In genomic region chr11:1221848-1222311, GRCh38 we compare ENCODE assay signal across 19 cellular contexts. TPM values are rescaled to one million over a fixed set of nuclear protein-coding genes. Genes with fewer than 3 reads are reported as not detected.
DNase-seq lines count a peak whose midpoint lies in the region; ATAC-seq and TF ChIP-seq lines count a peak whose summit lies in the region.
"Had no signal": no experiment of that assay in that cellular context is flagged by ENCODE, and none has a peak within 500 bp of the region (broad histone marks: within the 10 kb centered on the region; RNA-seq: fewer than 3 reads in every experiment).

No MANE protein-coding gene starts in this region.

- TF ChIP-seq CTCF in 22Rv1 (IDR thresholded peaks at IDR 0.05), result peak; percentile 43
- no peak for TF ChIP-seq CTCF in nephron progenitor cell (IDR thresholded peaks at IDR 0.05)

- no peaks in the 10 kb centered on the region for H3K36me3 ChIP-seq in H7 (replicated peaks; ENCODE audit: control insufficient read depth, insufficient read depth, low read length)
- H3K36me3 ChIP-seq: vagina had no signal

- no peaks in the 10 kb centered on the region for H3K27me3 ChIP-seq in H7 (ENCODE audit: control insufficient read depth, insufficient read depth, low read length)
- H3K27me3 ChIP-seq: vagina had no signal

- intact Hi-C loops in left cardiac atrium (cut with DNase I), result no loop called here

- peaks cover 16% of the 10 kb centered on the region for H3K4me1 Mint-ChIP-seq in nephron progenitor cell

- DNase-seq in H7 (peak; percentile 61), left cardiac atrium (peak; percentile 7), nephron progenitor cell (peak; percentile 2), GM19238 (ENCODE audit: insufficient read length, low spot score) (no peak), amygdala (lab: John Stamatoyannopoulos, UW) (no peak), NCI-H187 treated with DMSO at 0.1 percent for 48 hours (lab: John Stamatoyannopoulos, UW) (no peak), GF-D8 (lab: John Stamatoyannopoulos, UW) (no peak)
- DNase-seq: activated CD8-positive, alpha-beta T cell treated with anti-CD3 and anti-CD28 coated beads, Interleukin-2, amount 10 ng/mL, durations not matched to agents 7 days and 5 days; activated gamma-delta T cell treated with Interleukin-2 at 50 U/mL for 16 hours; DMS153; GOT3; NCI-H1092; NCI-H1930; NCI-H2227 treated with DMSO at 0.1 percent for 48 hours; NCI-H748 treated with DMSO at 0.1 percent for 48 hours; T1000 had no signal

- peaks cover 14% of the 10 kb centered on the region for H3K27me3 Mint-ChIP-seq in nephron progenitor cell (ENCODE audit: low read depth, poor library complexity)

- H3K27ac Mint-ChIP-seq in nephron progenitor cell, result no peak overlapping the region
- H3K27ac Mint-ChIP-seq: activated CD8-positive, alpha-beta T cell treated with anti-CD3 and anti-CD28 coated beads, Interleukin-2, amount 10 ng/mL, durations not matched to agents 7 days and 5 days had no signal

- no peak overlapping the region for H3K27ac ChIP-seq in 22Rv1
- H3K27ac ChIP-seq: vagina had no signal

- H3K4me3 Mint-ChIP-seq in nephron progenitor cell, result no peak overlapping the region
- H3K4me3 Mint-ChIP-seq: activated CD8-positive, alpha-beta T cell treated with anti-CD3 and anti-CD28 coated beads, Interleukin-2, amount 10 ng/mL, durations not matched to agents 7 days and 5 days had no signal

- peaks cover 3% of the 10 kb centered on the region for H3K9me3 Mint-ChIP-seq in nephron progenitor cell

- no peaks in the 10 kb centered on the region for H3K36me3 Mint-ChIP-seq in nephron progenitor cell (ENCODE audit: low read depth)

- no peak for ATAC-seq in left cardiac atrium
- ATAC-seq: activated CD8-positive, alpha-beta T cell treated with anti-CD3 and anti-CD28 coated beads, Interleukin-2, amount 10 ng/mL, durations not matched to agents 7 days and 5 days had no signal

- H3K4me3 ChIP-seq in H7 (ENCODE audit: insufficient read depth, low read depth, low read length), result no peak overlapping the region
- H3K4me3 ChIP-seq: vagina had no signal

RNA-seq across cellular contexts. Expression of gene MUC5B, which starts 1.0 kb away (rescaled TPM):
- under 0.01 and 0.07 TPM in 2 replicates for total RNA-seq in H7 (2014; rRNA removed; shearing (Covaris generic))
- total RNA-seq in left cardiac atrium, result not detected
- total RNA-seq: activated CD8-positive, alpha-beta T cell treated with anti-CD3 and anti-CD28 coated beads, Interleukin-2, amount 10 ng/mL, durations not matched to agents 7 days and 5 days; bronchial epithelial cell had no signal

Comparison
In these comparisons a context has a peak if more than half of its experiments do, and no peak if none do; other contexts are left out.
1. DNase-seq: peak in H7 (single experiment), left cardiac atrium (single experiment) and nephron progenitor cell (single experiment); none in GM19238 (single experiment), amygdala (0 of 56), NCI-H187 treated with DMSO at 0.1 percent for 48 hours (single experiment) and GF-D8 (single experiment).